Comparison of ENCODE assay signal across 7 cellular contexts in genomic region chr19:45884682-45885555, GRCh38. TPM values are rescaled to one million over a fixed set of nuclear protein-coding genes. Genes with fewer than 3 reads are reported as not detected.
DNase-seq lines count a peak whose midpoint lies in the region; ATAC-seq and TF ChIP-seq lines count a peak whose summit lies in the region.

No MANE protein-coding gene starts in this region.

- DNase-seq in GM10248 (ENCODE audit: extremely low spot score) (peak; percentile 46), adipocyte (ENCODE audit: low read depth) (no peak), left lung (peak in 1 of 2 donors; percentile 81), thoracic aorta (ENCODE audit: low spot score) (no peak)
- no peak for DNase-seq in effector CD4-positive, alpha-beta T cell

- TF ChIP-seq CTCF in GM10248 (IDR thresholded peaks at IDR 0.05; ENCODE audit: control extremely low read depth, extremely low read depth, low read depth, missing control alignments), result no peak
- TF ChIP-seq CTCF in left lung (IDR thresholded peaks at IDR 0.05), result no peak
- no peak for TF ChIP-seq CTCF in thoracic aorta (IDR thresholded peaks at IDR 0.05)

- H3K36me3 ChIP-seq in adipocyte (ENCODE audit: control insufficient read depth, insufficient read depth, low read length, severe bottlenecking), result peaks cover under 1% of the 10 kb centered on the region
- peaks cover 0 to 8% of the 10 kb centered on the region in 2 donors for H3K36me3 ChIP-seq in left lung
- peaks cover 10% of the 10 kb centered on the region for H3K36me3 ChIP-seq in thoracic aorta

- H3K9me3 ChIP-seq in adipocyte (ENCODE audit: control insufficient read depth, low read length) (no peaks in the 10 kb centered on the region), left lung (no peaks in the 10 kb centered on the region), thoracic aorta (no peaks in the 10 kb centered on the region)

- H3K4me1 ChIP-seq in adipocyte (ENCODE audit: control insufficient read depth, insufficient read depth, low read length) (peaks cover 29% of the 10 kb centered on the region), left lung (peaks cover 31 to 40% of the 10 kb centered on the region in 2 donors), thoracic aorta (ENCODE audit: control insufficient read depth in 1 of 2, low read depth in 2 of 2) (peaks cover 27 to 37% of the 10 kb centered on the region in 2 donors)

- peak overlapping the region; percentile 82 for H3K4me3 ChIP-seq in adipocyte (ENCODE audit: low read length)
- peak overlapping the region; percentile 83 to 91 for H3K4me3 ChIP-seq in left lung
- H3K4me3 ChIP-seq in thoracic aorta, result peak overlapping the region; percentile 93

- CTCF ChIA-PET in GM10248 (lab: Yijun Ruan, JAX), result interaction anchor here (1.3 to 8.7 kb wide), 3 partner anchors 16 to 68 kb away, joined by 5 to 152 read pairs (median 15); partner anchors contain the start of genes FOXA3 and SYMPK

- ATAC-seq in HG03521 (IDR thresholded peaks at IDR 0.05; ENCODE audit: unreplicated experiment), result peak; percentile 2
- ATAC-seq in left lung, result no peak
- no peak for ATAC-seq in thoracic aorta (ENCODE audit: insufficient number of reproducible peaks, low FRiP score, low read depth)
- no peak for ATAC-seq in HG03442 (IDR thresholded peaks at IDR 0.05; ENCODE audit: unreplicated experiment)

- POLR2A ChIA-PET in GM10248 (lab: Yijun Ruan, JAX), result interaction anchor here (2.4 kb wide), 1 partner anchor 21 kb away, joined by 19 read pairs; the partner anchor contains the start of genes FOXA3 and SYMPK

- peak overlapping the region; percentile 91 for H3K9ac ChIP-seq in adipocyte (ENCODE audit: low read length)

- intact Hi-C loops in left lung (cut with DNase I), result no loop called here

- H3K27me3 ChIP-seq in adipocyte (replicated peaks; ENCODE audit: control insufficient read depth, insufficient read depth, low read length) (peaks cover 2% of the 10 kb centered on the region), left lung (peaks cover 0 to 5% of the 10 kb centered on the region in 2 donors), thoracic aorta (replicated peaks; ENCODE audit: insufficient read depth) (no peaks in the 10 kb centered on the region)

- peak overlapping the region; percentile 86 to 95 for H3K27ac ChIP-seq in left lung
- peak overlapping the region; percentile 83 to 85 for H3K27ac ChIP-seq in thoracic aorta

RNA-seq across cellular contexts. Expression of gene IRF2BP1, which starts 1.0 kb away (rescaled TPM):
- total RNA-seq in left lung (10 to 100 TPM; 18.0 to 20.3 TPM), thoracic aorta (10 to 100 TPM; 25.0 to 25.5 TPM)

RNA-seq across cellular contexts. Expression of gene MYPOP, which starts 17.5 kb away (rescaled TPM):
- total RNA-seq in left lung, result 1 to 10 TPM; 7.2 to 8.7 TPM
- total RNA-seq in thoracic aorta, result 1 to 10 TPM; 6.1 to 8.8 TPM

RNA-seq across cellular contexts. Expression of gene FOXA3, which starts 20.8 kb away (rescaled TPM):
- total RNA-seq in left lung, result 1 to 10 TPM in 1 of 2 donors, under 1 TPM in 1; 0.45 to 1.6 TPM
- total RNA-seq in thoracic aorta, result not detected

RNA-seq across cellular contexts. Expression of gene SYMPK, which starts 22.0 kb away (rescaled TPM):
- total RNA-seq in left lung (10 to 100 TPM; 69.0 to 69.3 TPM), thoracic aorta (10 to 100 TPM; 48.8 to 84.7 TPM)

RNA-seq across cellular contexts. Expression of gene NANOS2, which starts 29.7 kb away (rescaled TPM):
- total RNA-seq in left lung (not detected), thoracic aorta (not detected)
